ENCODE assay signal across 1 cellular context in genomic region chr2:43958397-43959275, GRCh38.
TF ChIP-seq lines count a peak whose summit lies in the region.

No MANE protein-coding gene starts in this region.

TF ChIP-seq in neural cell, 6 proteins besides CTCF, POLR2A, EP300 and RAD21 (continued from another document):
- no peak for TF ChIP-seq REST (IDR thresholded peaks at IDR 0.05; ENCODE audit: borderline replicate concordance)
